30 cellular contexts compared by ENCODE assay signal in the genomic region with DNA sequence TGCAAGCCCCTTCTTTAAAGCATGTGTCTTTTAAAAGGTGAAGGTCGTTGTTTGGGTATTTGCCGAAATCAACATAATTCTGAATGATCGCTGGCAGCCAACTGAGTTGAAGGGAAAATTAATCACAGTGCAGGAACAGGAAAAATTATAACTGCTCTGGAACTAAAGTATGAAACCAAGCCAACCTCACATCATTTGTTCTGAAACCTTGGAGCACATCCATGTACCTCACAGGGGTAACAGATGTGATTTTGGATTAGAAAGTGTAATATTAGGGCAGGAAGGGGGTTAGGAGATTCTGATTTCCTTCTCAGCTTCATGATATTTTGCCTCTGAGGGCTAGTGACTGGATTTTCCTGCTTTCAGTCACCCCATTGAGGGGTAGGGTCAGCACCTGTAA. TPM values are rescaled to one million over a fixed set of nuclear protein-coding genes. Genes with fewer than 3 reads are reported as not detected.
"Had no signal": no experiment of that assay in that cellular context is flagged by ENCODE, and none has a peak within 500 bp of the region (broad histone marks: within the 10 kb centered on the region; RNA-seq: fewer than 3 reads in every experiment).

No MANE protein-coding gene starts in this region.

- H3K36me3 Mint-ChIP-seq: activated CD4-positive, alpha-beta memory T cell treated with anti-CD3 and anti-CD28 coated beads for 36 hours had no signal

- DNase-seq: activated CD4-positive, alpha-beta memory T cell treated with anti-CD3 and anti-CD28 coated beads for 36 hours; activated CD4-positive, alpha-beta T cell treated with anti-CD3 and anti-CD28 coated beads, Interleukin-2, amount 10 ng/mL, durations not matched to agents 7 days and 5 days; activated CD4-positive, CD25-positive, alpha-beta regulatory T cell; activated CD8-positive, alpha-beta memory T cell treated with anti-CD3 and anti-CD28 coated beads for 24 hours; activated gamma-delta T cell; activated naive CD4-positive, alpha-beta T cell treated with anti-CD3 and anti-CD28 coated beads for 36 hours; activated T-cell treated with anti-CD3 and anti-CD28 coated beads, Interleukin-2, amount 50 U/mL, for 4 hours; brain microvascular endothelial cell; cerebellar nuclear complex; MG63; NCI-H1105 treated with DMSO at 0.1 percent for 48 hours; NCI-H1436 treated with DMSO at 0.1 percent for 48 hours; NCI-H1930; NCI-H2171; NCI-H2227 treated with DMSO at 0.1 percent for 48 hours; NCI-H510A; NCI-H526 treated with DMSO at 0.1 percent for 48 hours; NK-92 treated with Interleukin-12 subunit alpha and Interleukin-12 subunit beta, amount 100 ng/mL, for 24 hours; OCI-M1; Right ventricle myocardium superior; SJCRH30; SK-N-SH; T-helper 1 cell had no signal

- H3K9me3 ChIP-seq: MG63, SJCRH30, SK-N-SH had no signal

- H3K9me3 Mint-ChIP-seq: activated CD4-positive, alpha-beta memory T cell treated with anti-CD3 and anti-CD28 coated beads for 36 hours; activated CD4-positive, alpha-beta T cell treated with anti-CD3 and anti-CD28 coated beads, Interleukin-2, amount 10 ng/mL, durations not matched to agents 7 days and 5 days; activated naive CD4-positive, alpha-beta T cell treated with anti-CD3 and anti-CD28 coated beads for 36 hours; activated T-cell treated with anti-CD3 and anti-CD28 coated beads, Interleukin-2, amount 50 U/mL, for 4 hours had no signal

- H3K4me3 Mint-ChIP-seq: activated CD4-positive, alpha-beta memory T cell treated with anti-CD3 and anti-CD28 coated beads for 36 hours; activated CD4-positive, alpha-beta T cell treated with anti-CD3 and anti-CD28 coated beads, Interleukin-2, amount 10 ng/mL, durations not matched to agents 7 days and 5 days; activated naive CD4-positive, alpha-beta T cell treated with anti-CD3 and anti-CD28 coated beads for 36 hours; activated naive CD8-positive, alpha-beta T cell; activated T-cell treated with anti-CD3 and anti-CD28 coated beads, Interleukin-2, amount 50 U/mL, for 4 hours; activated T-helper 17 cell treated with anti-CD3 and anti-CD28 coated beads, Interleukin-2, amount 50 U/mL, for 72 hours had no signal

- H3K4me2 ChIP-seq: SK-N-SH had no signal

- ATAC-seq: activated T-cell treated with anti-CD3 and anti-CD28 coated beads, Interleukin-2, amount 50 U/mL, for 4 hours; activated T-helper 17 cell treated with anti-CD3 and anti-CD28 coated beads, Interleukin-2, amount 50 U/mL, for 72 hours; Panc1 had no signal

- H3K4me1 ChIP-seq: SJCRH30 had no signal

- H3K4me1 Mint-ChIP-seq: activated CD4-positive, alpha-beta T cell treated with anti-CD3 and anti-CD28 coated beads, Interleukin-2, amount 10 ng/mL, durations not matched to agents 7 days and 5 days; activated T-helper 17 cell treated with anti-CD3 and anti-CD28 coated beads, Interleukin-2, amount 50 U/mL, for 72 hours had no signal

- H3K27ac ChIP-seq: brain microvascular endothelial cell, cardiac muscle cell, RWPE1, SJCRH30, VCaP had no signal

- H3K27me3 Mint-ChIP-seq: activated CD4-positive, alpha-beta memory T cell treated with anti-CD3 and anti-CD28 coated beads for 36 hours; activated CD4-positive, alpha-beta T cell treated with anti-CD3 and anti-CD28 coated beads, Interleukin-2, amount 10 ng/mL, durations not matched to agents 7 days and 5 days; activated naive CD8-positive, alpha-beta T cell; activated T-helper 17 cell treated with anti-CD3 and anti-CD28 coated beads, Interleukin-2, amount 50 U/mL, for 72 hours had no signal

- H3K9ac ChIP-seq: SK-N-SH had no signal

- H3K4me3 ChIP-seq: cardiac muscle cell, MG63, SJCRH30 had no signal

- H3K27me3 ChIP-seq: brain microvascular endothelial cell, cardiac muscle cell, MG63, SJCRH30 had no signal

- H3K27ac Mint-ChIP-seq: activated CD4-positive, alpha-beta memory T cell treated with anti-CD3 and anti-CD28 coated beads for 36 hours; activated CD4-positive, alpha-beta T cell treated with anti-CD3 and anti-CD28 coated beads, Interleukin-2, amount 10 ng/mL, durations not matched to agents 7 days and 5 days; activated naive CD4-positive, alpha-beta T cell treated with anti-CD3 and anti-CD28 coated beads for 36 hours; activated naive CD8-positive, alpha-beta T cell; activated T-helper 17 cell treated with anti-CD3 and anti-CD28 coated beads, Interleukin-2, amount 50 U/mL, for 72 hours had no signal

- H3K36me3 ChIP-seq: brain microvascular endothelial cell, cardiac muscle cell, MG63, SJCRH30 had no signal

RNA-seq across cellular contexts. Expression of gene PTX3, which starts 52.1 kb away (rescaled TPM):
- total RNA-seq: activated naive CD4-positive, alpha-beta T cell treated with anti-CD3 and anti-CD28 coated beads for 36 hours; SJCRH30; T-helper 2 cell treated with Interferon-gamma antibody and Interleukin-4, amounts not matched to agents 100 ng/mL and 5 ng/mL, for 36 hours had no signal
